ENCODE assay signal across 31 cellular contexts in the genomic region with DNA sequence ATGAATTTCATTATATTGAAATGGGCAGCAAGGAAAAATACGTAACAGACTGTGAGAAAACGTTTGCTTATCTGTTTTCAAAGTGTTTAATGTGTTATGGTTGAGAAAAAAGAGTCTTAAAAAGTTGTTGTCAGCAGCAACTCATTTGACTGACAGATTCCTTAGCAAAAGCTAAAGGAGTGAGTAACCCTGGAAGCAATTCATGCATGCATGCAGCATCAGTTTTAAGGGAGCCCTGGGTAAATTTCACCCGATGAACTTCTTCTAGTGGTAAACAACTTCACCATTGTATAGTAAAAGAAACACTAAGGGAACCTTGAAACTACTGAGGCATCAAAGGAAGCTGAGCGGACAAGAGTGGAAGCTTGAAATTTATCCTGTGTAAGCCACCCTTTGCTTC.
A peak's percentile ranks its signal among the peaks of the same experiment; 100 is the strongest.
DNase-seq lines count a peak whose midpoint lies in the region; ATAC-seq, FAIRE-seq and TF ChIP-seq lines count a peak whose summit lies in the region.
"Had no signal": no experiment of that assay in that cellular context is flagged by ENCODE, and none has a peak within 500 bp of the region (broad histone marks: within the 10 kb centered on the region; RNA-seq: fewer than 3 reads in every experiment).

No MANE protein-coding gene starts in this region.

- H3K4me3 ChIP-seq in astrocyte (ENCODE audit: insufficient read depth, low read depth, low read length), result no peak overlapping the region
- H3K4me3 ChIP-seq: GM12878, GM23248, lower lobe of right lung, mucosa of descending colon, right lobe of liver had no signal

- no peaks in the 10 kb centered on the region for H3K27me3 ChIP-seq in astrocyte (ENCODE audit: insufficient read depth, low read length)
- H3K27me3 ChIP-seq: right lobe of liver had no signal

- H3K27ac ChIP-seq in astrocyte (ENCODE audit: low read depth, low read length), result no peak overlapping the region
- H3K27ac ChIP-seq: GM23248, lower lobe of right lung, right lobe of liver had no signal

- H3K4me3 Mint-ChIP-seq in astrocyte (ENCODE audit: unreplicated experiment) (no peak overlapping the region), neural crest cell (peak overlapping the region; percentile 44)
- H3K4me3 Mint-ChIP-seq in activated T-cell treated with anti-CD3 and anti-CD28 coated beads, Interleukin-2, amount 50 U/mL, for 4 hours, result no peak overlapping the region
- H3K4me3 Mint-ChIP-seq: activated naive CD4-positive, alpha-beta T cell treated with anti-CD3 and anti-CD28 coated beads, Interleukin-2, amount 10 ng/mL, durations not matched to agents 7 days and 5 days; activated T-helper 1 cell treated with anti-CD3 and anti-CD28 coated beads, Interleukin-12 subunit alpha, Interleukin-12 subunit beta, Interleukin-2, Interleukin-4 antibody, amounts not matched to agents 30 ng/mL and 10 ng/mL and 1 ng/mL, durations not matched to agents 14 hours and 24 hours and 36 hours; CD4-positive, alpha-beta memory T cell; nephron; stimulated activated memory B cell treated with anti-CD40 and anti-IgM and Interleukin-4, amounts not matched to agents 10 μg/mL and 1 μg/mL and 100 μg/mL, for 72 hours had no signal

- ATAC-seq in activated T-cell treated with anti-CD3 and anti-CD28 coated beads, Interleukin-2, amount 50 U/mL, for 4 hours, result no peak
- ATAC-seq in HG02840 (IDR thresholded peaks at IDR 0.05; ENCODE audit: low FRiP score, unreplicated experiment), result no peak
- ATAC-seq: GM12878; lower lobe of right lung; mucosa of descending colon; Panc1; right lobe of liver; stimulated activated memory B cell treated with anti-CD40 and anti-IgM and Interleukin-4, amounts not matched to agents 10 μg/mL and 1 μg/mL and 100 μg/mL, for 72 hours had no signal

- peak overlapping the region; percentile 25 for H3K4me2 ChIP-seq in astrocyte (ENCODE audit: low read length)

- H3K9ac ChIP-seq in astrocyte (ENCODE audit: low read length), result no peak overlapping the region
- H3K9ac ChIP-seq: GM23248 had no signal

- no peaks in the 10 kb centered on the region for H3K9me3 ChIP-seq in astrocyte (ENCODE audit: insufficient read depth, low read depth, low read length)
- H3K9me3 ChIP-seq: lower lobe of right lung, right lobe of liver had no signal

- H4K20me1 ChIP-seq in astrocyte (ENCODE audit: insufficient read depth, low read length), result no peaks in the 10 kb centered on the region

- in situ Hi-C loops in ACHN (cut with HindIII; ENCODE audit: low pct_ligation_motif_present, low pct_unique_long_range_greater_than_20kb, low sequenced_read_pairs), result no loop called here

- peak overlapping the region; percentile 12 for H2AFZ ChIP-seq in astrocyte (ENCODE audit: low read depth, low read length)
- H2AFZ ChIP-seq: GM23248 had no signal

- H3K36me3 Mint-ChIP-seq in astrocyte (ENCODE audit: low read depth, unreplicated experiment) (no peaks in the 10 kb centered on the region), neural crest cell (ENCODE audit: low read depth) (peaks cover 2% of the 10 kb centered on the region)
- H3K36me3 Mint-ChIP-seq in activated T-cell treated with anti-CD3 and anti-CD28 coated beads, Interleukin-2, amount 50 U/mL, for 4 hours (ENCODE audit: insufficient read depth), result no peaks in the 10 kb centered on the region
- H3K36me3 Mint-ChIP-seq: activated naive CD4-positive, alpha-beta T cell treated with anti-CD3 and anti-CD28 coated beads, Interleukin-2, amount 10 ng/mL, durations not matched to agents 7 days and 5 days; CD4-positive, alpha-beta memory T cell; stimulated activated memory B cell treated with anti-CD40 and anti-IgM and Interleukin-4, amounts not matched to agents 10 μg/mL and 1 μg/mL and 100 μg/mL, for 72 hours had no signal

- peaks cover 44% of the 10 kb centered on the region for H3K4me1 Mint-ChIP-seq in astrocyte (ENCODE audit: low read depth, unreplicated experiment)
- peaks cover 51% of the 10 kb centered on the region for H3K4me1 Mint-ChIP-seq in neural crest cell
- H3K4me1 Mint-ChIP-seq in activated T-cell treated with anti-CD3 and anti-CD28 coated beads, Interleukin-2, amount 50 U/mL, for 4 hours (ENCODE audit: low read depth), result no peaks in the 10 kb centered on the region
- H3K4me1 Mint-ChIP-seq: activated naive CD4-positive, alpha-beta T cell treated with anti-CD3 and anti-CD28 coated beads, Interleukin-2, amount 10 ng/mL, durations not matched to agents 7 days and 5 days; CD4-positive, alpha-beta memory T cell; stimulated activated memory B cell treated with anti-CD40 and anti-IgM and Interleukin-4, amounts not matched to agents 10 μg/mL and 1 μg/mL and 100 μg/mL, for 72 hours had no signal

- FAIRE-seq in astrocyte (lab: Jason Lieb, UNC), result no peak
- FAIRE-seq: GM12878, keratinocyte had no signal

- H3K9me3 Mint-ChIP-seq in astrocyte (ENCODE audit: unreplicated experiment) (no peaks in the 10 kb centered on the region), neural crest cell (no peaks in the 10 kb centered on the region)
- H3K9me3 Mint-ChIP-seq in activated T-cell treated with anti-CD3 and anti-CD28 coated beads, Interleukin-2, amount 50 U/mL, for 4 hours, result peaks cover 10% of the 10 kb centered on the region
- H3K9me3 Mint-ChIP-seq: nephron had no signal

- no peaks in the 10 kb centered on the region for H3K36me3 ChIP-seq in astrocyte (ENCODE audit: insufficient read depth, low read length)
- H3K36me3 ChIP-seq: lower lobe of right lung, right lobe of liver had no signal

- DNase-seq in ACHN, result peak; percentile 34
- DNase-seq in astrocyte (ENCODE audit: low read depth), result peak; percentile 68
- peak; percentile 7 for DNase-seq in fibroblast of gingiva (ENCODE audit: low read depth)
- DNase-seq in neural crest cell (ENCODE audit: low read depth, low spot score), result no peak
- no peak for DNase-seq in stimulated activated CD4-positive, alpha-beta T cell treated with anti-CD3 and anti-CD28 coated beads, Interleukin-2, amount 100 ng/mL, for 48 hours
- no peak for DNase-seq in activated T-cell treated with anti-CD3 and anti-CD28 coated beads, Interleukin-2, amount 50 U/mL, for 4 hours
- DNase-seq in NCI-H774 (lab: John Stamatoyannopoulos, UW), result no peak
- DNase-seq: activated CD4-positive, alpha-beta T cell treated with anti-CD3 and anti-CD28 coated beads, Interleukin-2, amount 50 U/mL, for 48 hours; activated CD4-positive, CD25-positive, alpha-beta regulatory T cell; activated naive CD4-positive, alpha-beta T cell treated with anti-CD3 and anti-CD28 coated beads, Interleukin-2, amount 10 ng/mL, durations not matched to agents 7 days and 5 days; amygdala; CD4-positive, alpha-beta memory T cell; glutamatergic neuron; GM23248; lower lobe of right lung; mucosa of descending colon; NCI-H1105; NCI-H187 treated with DMSO at 0.1 percent for 48 hours; NCI-H526 treated with DMSO at 0.1 percent for 48 hours; posterior cingulate gyrus; right lobe of liver; SHP77 treated with DMSO at 0.1 percent for 48 hours; stimulated activated CD4-positive, alpha-beta T cell treated with anti-CD3 and anti-CD28 coated beads, Interleukin-12 subunit alpha, Interleukin-12 subunit beta, amount 100 ng/mL, for 4 hours; stimulated activated CD4-positive, alpha-beta T cell treated with anti-CD3 and anti-CD28 coated beads, Interleukin-4, amount 100 ng/mL, for 4 hours had no signal

- H3K4me1 ChIP-seq in astrocyte (ENCODE audit: insufficient read depth, low read length), result peaks cover 20% of the 10 kb centered on the region
- H3K4me1 ChIP-seq: lower lobe of right lung, right lobe of liver had no signal

- H3K27ac Mint-ChIP-seq in astrocyte (ENCODE audit: unreplicated experiment) (peak overlapping the region; percentile 90), neural crest cell (ENCODE audit: unreplicated experiment) (peak overlapping the region; percentile 90)
- H3K27ac Mint-ChIP-seq: activated naive CD4-positive, alpha-beta T cell treated with anti-CD3 and anti-CD28 coated beads, Interleukin-2, amount 10 ng/mL, durations not matched to agents 7 days and 5 days; activated T-helper 1 cell treated with anti-CD3 and anti-CD28 coated beads, Interleukin-12 subunit alpha, Interleukin-12 subunit beta, Interleukin-2, Interleukin-4 antibody, amounts not matched to agents 30 ng/mL and 10 ng/mL and 1 ng/mL, durations not matched to agents 14 hours and 24 hours and 36 hours; CD4-positive, alpha-beta memory T cell; nephron; stimulated activated memory B cell treated with anti-CD40 and anti-IgM and Interleukin-4, amounts not matched to agents 10 μg/mL and 1 μg/mL and 100 μg/mL, for 72 hours had no signal

- no peaks in the 10 kb centered on the region for H3K79me2 ChIP-seq in astrocyte (ENCODE audit: insufficient read depth, low read length)

- no peaks in the 10 kb centered on the region for H3K27me3 Mint-ChIP-seq in astrocyte (ENCODE audit: low read depth, unreplicated experiment)
- no peaks in the 10 kb centered on the region for H3K27me3 Mint-ChIP-seq in neural crest cell (ENCODE audit: low read depth)
- no peaks in the 10 kb centered on the region for H3K27me3 Mint-ChIP-seq in activated T-cell treated with anti-CD3 and anti-CD28 coated beads, Interleukin-2, amount 50 U/mL, for 4 hours (ENCODE audit: low read depth)
- H3K27me3 Mint-ChIP-seq: activated naive CD4-positive, alpha-beta T cell treated with anti-CD3 and anti-CD28 coated beads, Interleukin-2, amount 10 ng/mL, durations not matched to agents 7 days and 5 days; CD4-positive, alpha-beta memory T cell; stimulated activated memory B cell treated with anti-CD40 and anti-IgM and Interleukin-4, amounts not matched to agents 10 μg/mL and 1 μg/mL and 100 μg/mL, for 72 hours had no signal

- TF ChIP-seq CTCF in astrocyte (IDR thresholded peaks at IDR 0.05; ENCODE audit: insufficient read depth, low read depth, low read length) (no peak), neural crest cell (conservative IDR thresholded peaks at IDR 0.05) (no peak)

Comparison
In these comparisons a context has a peak if more than half of its experiments do, and no peak if none do; other contexts are left out.
1. DNase-seq: peak in ACHN (single experiment), astrocyte (single experiment) and fibroblast of gingiva (single experiment); none in neural crest cell (single experiment), stimulated activated CD4-positive, alpha-beta T cell treated with anti-CD3 and anti-CD28 coated beads, Interleukin-2, amount 100 ng/mL, for 48 hours (0 of 2), activated T-cell treated with anti-CD3 and anti-CD28 coated beads, Interleukin-2, amount 50 U/mL, for 4 hours (single experiment) and NCI-H774 (single experiment).